In genomic region chrX:48936429-48937064, GRCh38 we compare ENCODE assay signal across 11 cellular contexts. TPM values are rescaled to one million over a fixed set of nuclear protein-coding genes. Genes with fewer than 3 reads are reported as not detected.
DNase-seq lines count a peak whose midpoint lies in the region; ATAC-seq, FAIRE-seq and TF ChIP-seq lines count a peak whose summit lies in the region.
"Had no signal": no experiment of that assay in that cellular context is flagged by ENCODE, and none has a peak within 500 bp of the region (broad histone marks: within the 10 kb centered on the region; RNA-seq: fewer than 3 reads in every experiment).

No MANE protein-coding gene starts in this region.

- POLR2A ChIA-PET in PC-3 (lab: Charles Lee; ENCODE audit: unreplicated experiment), result no interaction called here

- H3K36me3 ChIP-seq in astrocyte (ENCODE audit: insufficient read depth, low read length) (peaks cover 12% of the 10 kb centered on the region), PC-3 (ENCODE audit: low read depth, low read length) (peaks cover 25% of the 10 kb centered on the region)

- no peak overlapping the region for H3K4me3 Mint-ChIP-seq in astrocyte (ENCODE audit: unreplicated experiment)
- peak overlapping the region; percentile 75 to 78 for H3K4me3 Mint-ChIP-seq in stimulated activated naive B cell treated with anti-CD40 and anti-IgM and Interleukin-4, amounts not matched to agents 10 μg/mL and 1 μg/mL and 100 μg/mL, for 72 hours
- H3K4me3 Mint-ChIP-seq: type B pancreatic cell had no signal

- H3K79me2 ChIP-seq in astrocyte (ENCODE audit: insufficient read depth, low read length), result peaks cover 37% of the 10 kb centered on the region
- no peaks in the 10 kb centered on the region; the same call in 1 of the 2 replicates for H3K79me2 ChIP-seq in PC-3 (ENCODE audit: low read length)

- H3K4me3 ChIP-seq in astrocyte (ENCODE audit: insufficient read depth, low read depth, low read length) (no peak overlapping the region), PC-3 (ENCODE audit: low read length) (no peak overlapping the region)

- no peaks in the 10 kb centered on the region for H3K9me3 Mint-ChIP-seq in astrocyte (ENCODE audit: unreplicated experiment)
- no peaks in the 10 kb centered on the region for H3K9me3 Mint-ChIP-seq in stimulated activated naive B cell treated with anti-CD40 and anti-IgM and Interleukin-4, amounts not matched to agents 10 μg/mL and 1 μg/mL and 100 μg/mL, for 72 hours

- H3K9me2 ChIP-seq in PC-3 (replicated peaks; ENCODE audit: low read length), result no peaks in the 10 kb centered on the region

- H3K36me3 Mint-ChIP-seq in astrocyte (ENCODE audit: low read depth, unreplicated experiment), result no peaks in the 10 kb centered on the region
- peaks cover 40 to 64% of the 10 kb centered on the region in 2 donors for H3K36me3 Mint-ChIP-seq in stimulated activated naive B cell treated with anti-CD40 and anti-IgM and Interleukin-4, amounts not matched to agents 10 μg/mL and 1 μg/mL and 100 μg/mL, for 72 hours

- FAIRE-seq in astrocyte (lab: Jason Lieb, UNC), result no peak

- DNase-seq in activated CD8-positive, alpha-beta memory T cell treated with anti-CD3 and anti-CD28 coated beads for 24 hours, result peak; percentile 67
- no peak for DNase-seq in activated CD8-positive, alpha-beta memory T cell treated with anti-CD3 and anti-CD28 coated beads, Interleukin-2, amount 50 U/mL, for 4 hours
- DNase-seq in astrocyte (ENCODE audit: low read depth) (no peak), occipital lobe (lab: John Stamatoyannopoulos, UW) (no peak), PC-3 (no peak), NOMO-1 (lab: John Stamatoyannopoulos, UW; ENCODE audit: unreplicated experiment in 2 of 2) (no peak)
- peak; percentile 54 for DNase-seq in stimulated activated naive B cell treated with anti-CD40 and anti-IgM and Interleukin-4, amounts not matched to agents 10 μg/mL and 1 μg/mL and 100 μg/mL, for 72 hours
- DNase-seq: cerebellar nuclear complex, NCI-H1436 had no signal

- H3K27ac ChIP-seq in astrocyte (ENCODE audit: low read depth, low read length) (no peak overlapping the region), PC-3 (ENCODE audit: low read length) (no peak overlapping the region)

- no peaks in the 10 kb centered on the region for H3F3A ChIP-seq in PC-3 (ENCODE audit: low read length, unreplicated experiment)

- intact Hi-C loops in PC-3 (cut with micrococcal nuclease), result no loop called here

- peaks cover 4% of the 10 kb centered on the region for H3K4me1 Mint-ChIP-seq in astrocyte (ENCODE audit: low read depth, unreplicated experiment)
- peaks cover 64 to 79% of the 10 kb centered on the region in 2 donors for H3K4me1 Mint-ChIP-seq in stimulated activated naive B cell treated with anti-CD40 and anti-IgM and Interleukin-4, amounts not matched to agents 10 μg/mL and 1 μg/mL and 100 μg/mL, for 72 hours

- ATAC-seq in HG03378 (IDR thresholded peaks at IDR 0.05; ENCODE audit: unreplicated experiment), result peak; percentile 4
- ATAC-seq in stimulated activated naive B cell treated with anti-CD40 and anti-IgM and Interleukin-4, amounts not matched to agents 10 μg/mL and 1 μg/mL and 100 μg/mL, for 72 hours (replicated peaks), result peak; percentile 2 to 6
- ATAC-seq in PC-3, result no peak

- peaks cover 54% of the 10 kb centered on the region for H4K20me1 ChIP-seq in astrocyte (ENCODE audit: insufficient read depth, low read length)
- no peaks in the 10 kb centered on the region for H4K20me1 ChIP-seq in PC-3 (ENCODE audit: low read length)

- peaks cover 12% of the 10 kb centered on the region for H3K4me1 ChIP-seq in astrocyte (ENCODE audit: insufficient read depth, low read length)
- H3K4me1 ChIP-seq in PC-3 (ENCODE audit: insufficient read depth, low read length), result no peaks in the 10 kb centered on the region

- peak overlapping the region; percentile 44 for H3K4me2 ChIP-seq in astrocyte (ENCODE audit: low read length)
- H3K4me2 ChIP-seq in PC-3 (ENCODE audit: low read length), result no peak overlapping the region

- CTCF ChIA-PET in PC-3 (lab: Charles Lee), result no interaction called here

- H3K9ac ChIP-seq in astrocyte (ENCODE audit: low read length) (no peak overlapping the region), PC-3 (ENCODE audit: low read length) (no peak overlapping the region)

- no peak overlapping the region for H3K27ac Mint-ChIP-seq in astrocyte (ENCODE audit: unreplicated experiment)
- H3K27ac Mint-ChIP-seq in stimulated activated naive B cell treated with anti-CD40 and anti-IgM and Interleukin-4, amounts not matched to agents 10 μg/mL and 1 μg/mL and 100 μg/mL, for 72 hours, result peak overlapping the region; percentile 96
- H3K27ac Mint-ChIP-seq: type B pancreatic cell had no signal

- no peaks in the 10 kb centered on the region for H3K27me3 Mint-ChIP-seq in astrocyte (ENCODE audit: low read depth, unreplicated experiment)
- H3K27me3 Mint-ChIP-seq in stimulated activated naive B cell treated with anti-CD40 and anti-IgM and Interleukin-4, amounts not matched to agents 10 μg/mL and 1 μg/mL and 100 μg/mL, for 72 hours, result no peaks in the 10 kb centered on the region
- H3K27me3 Mint-ChIP-seq: type B pancreatic cell had no signal

- H3K27me3 ChIP-seq in astrocyte (ENCODE audit: insufficient read depth, low read length) (no peaks in the 10 kb centered on the region), PC-3 (ENCODE audit: low read length) (no peaks in the 10 kb centered on the region)

- no TSS peak for BruUV-seq in PC-3 (replicated peaks; lab: Mats Ljungman, UMichigan)

- no peak overlapping the region for H2AFZ ChIP-seq in astrocyte (ENCODE audit: low read depth, low read length)
- no peak overlapping the region for H2AFZ ChIP-seq in PC-3 (ENCODE audit: low read length)

- H3K9me3 ChIP-seq in astrocyte (ENCODE audit: insufficient read depth, low read depth, low read length), result no peaks in the 10 kb centered on the region
- H3K9me3 ChIP-seq in PC-3 (ENCODE audit: low read length), result no peaks in the 10 kb centered on the region

- TF ChIP-seq CTCF in astrocyte (IDR thresholded peaks at IDR 0.05; ENCODE audit: insufficient read depth, low read depth, low read length) (no peak), PC-3 (conservative IDR thresholded peaks at IDR 0.05; ENCODE audit: low read depth, low read length) (no peak)

RNA-seq across cellular contexts. Expression of gene PIM2, which starts 17.7 kb away (rescaled TPM):
- total RNA-seq in astrocyte, result 12.5 and 13.4 TPM in 2 replicates
- total RNA-seq in occipital lobe, result 10.6 TPM
- total RNA-seq in PC-3 (2014; rRNA removed), result 24.1 and 25.6 TPM in 2 replicates

RNA-seq across cellular contexts. Expression of gene OTUD5, which starts 20.9 kb away (rescaled TPM):
- 56.1 and 62.5 TPM in 2 replicates for total RNA-seq in astrocyte
- 18.1 TPM for total RNA-seq in occipital lobe
- 41.4 and 50.9 TPM in 2 replicates for total RNA-seq in PC-3 (2014; rRNA removed)

RNA-seq across cellular contexts. Expression of gene SLC35A2, which starts 25.1 kb away (rescaled TPM):
- total RNA-seq in astrocyte (54.3 and 60.8 TPM in 2 replicates), occipital lobe (8.7 TPM), PC-3 (2014; rRNA removed) (46.6 and 46.8 TPM in 2 replicates)

RNA-seq across cellular contexts. Expression of gene KCND1, which starts 35.1 kb away (rescaled TPM):
- total RNA-seq in astrocyte, result 5.2 and 5.6 TPM in 2 replicates
- 1.1 TPM for total RNA-seq in occipital lobe
- 0.51 and 0.86 TPM in 2 replicates for total RNA-seq in PC-3 (2014; rRNA removed)

RNA-seq across cellular contexts. Expression of gene PQBP1, which starts 38.8 kb away (rescaled TPM):
- 88.2 and 101 TPM in 2 replicates for total RNA-seq in astrocyte
- 26.8 TPM for total RNA-seq in occipital lobe
- total RNA-seq in PC-3 (2014; rRNA removed), result 189 and 241 TPM in 2 replicates

Comparison
In these comparisons a context has a peak if more than half of its experiments do, and no peak if none do; other contexts are left out.
1. DNase-seq: peak in activated CD8-positive, alpha-beta memory T cell treated with anti-CD3 and anti-CD28 coated beads for 24 hours (single experiment) and stimulated activated naive B cell treated with anti-CD40 and anti-IgM and Interleukin-4, amounts not matched to agents 10 μg/mL and 1 μg/mL and 100 μg/mL, for 72 hours (single experiment); none in activated CD8-positive, alpha-beta memory T cell treated with anti-CD3 and anti-CD28 coated beads, Interleukin-2, amount 50 U/mL, for 4 hours (single experiment), astrocyte (single experiment), occipital lobe (single experiment), PC-3 (single experiment) and NOMO-1 (0 of 2).